Comparison of ENCODE assay signal across 36 cellular contexts in the genomic region with DNA sequence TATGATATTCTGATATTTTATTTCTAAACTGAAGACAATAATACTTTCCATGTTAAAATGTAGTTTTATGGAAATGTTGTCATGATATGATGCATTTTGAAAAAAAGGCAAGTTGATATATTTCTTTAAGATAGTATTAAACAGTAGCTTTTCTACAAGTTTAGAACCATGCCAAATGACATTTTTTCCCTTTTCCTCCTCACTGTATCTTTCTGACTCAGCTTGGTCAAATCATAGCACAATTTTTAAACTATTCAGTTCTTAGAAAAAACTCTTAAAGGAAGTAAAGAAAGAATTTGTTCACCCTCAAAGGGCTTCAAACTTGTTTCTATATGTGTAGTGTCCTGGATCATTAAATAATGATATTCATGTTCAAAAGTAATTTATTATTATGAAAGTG. TPM values are rescaled to one million over a fixed set of nuclear protein-coding genes. Genes with fewer than 3 reads are reported as not detected.
"Had no signal": no experiment of that assay in that cellular context is flagged by ENCODE, and none has a peak within 500 bp of the region (broad histone marks: within the 10 kb centered on the region; RNA-seq: fewer than 3 reads in every experiment).

No MANE protein-coding gene starts in this region.

- H3K4me3 Mint-ChIP-seq: activated B cell treated with CpG ODN at 0.5 μM for 24 hours; activated CD4-positive, alpha-beta memory T cell treated with anti-CD3 and anti-CD28 coated beads for 36 hours; activated CD4-positive, alpha-beta T cell treated with anti-CD3 and anti-CD28 coated beads, Interleukin-2, amount 10 ng/mL, durations not matched to agents 24 days and 14 days; activated CD8-positive, alpha-beta T cell treated with anti-CD3 and anti-CD28 coated beads for 36 hours; activated naive CD4-positive, alpha-beta T cell treated with anti-CD3 and anti-CD28 coated beads for 36 hours; activated naive CD8-positive, alpha-beta T cell treated with anti-CD3 and anti-CD28 coated beads for 36 hours; activated T-cell treated with anti-CD3 and anti-CD28 coated beads, Interleukin-2, amount 50 U/mL, for 4 hours; activated T-cell treated with anti-CD3 and anti-CD28 coated beads, Interleukin-2, amount 50 U/mL, for 72 hours; activated T-helper 1 cell treated with anti-CD3 and anti-CD28 coated beads, Interleukin-12 subunit alpha, Interleukin-12 subunit beta, Interleukin-2, Interleukin-4 antibody, amounts not matched to agents 30 ng/mL and 10 ng/mL and 1 ng/mL, durations not matched to agents 14 hours and 24 hours and 36 hours; activated T-helper 17 cell treated with anti-CD3 and anti-CD28 coated beads, Interleukin-2, amount 50 U/mL, for 72 hours; brain; central memory CD8-positive, alpha-beta T cell; T-helper 1 cell treated with Interleukin-12 subunit alpha and Interleukin-12 subunit beta and Interleukin-4 antibody, amounts not matched to agents 30 μg/mL and 1 μg/mL, for 36 hours; T-helper 2 cell treated with Interferon-gamma antibody and Interleukin-4, amounts not matched to agents 5 μg/mL and 100 μg/mL, for 36 hours had no signal

- H3K9me3 ChIP-seq: ascending aorta had no signal

- H3K27me3 Mint-ChIP-seq: activated B cell treated with CpG ODN at 0.5 μM for 24 hours; activated CD4-positive, alpha-beta memory T cell treated with anti-CD3 and anti-CD28 coated beads for 36 hours; central memory CD8-positive, alpha-beta T cell had no signal

- DNase-seq: activated B cell treated with CpG ODN at 0.5 μM for 24 hours; activated CD4-positive, alpha-beta memory T cell treated with anti-CD3 and anti-CD28 coated beads for 36 hours; activated CD4-positive, alpha-beta T cell treated with anti-CD3 and anti-CD28 coated beads for 4 hours; activated CD4-positive, alpha-beta T cell treated with anti-CD3 and anti-CD28 coated beads, Interleukin-2, amount 50 U/mL, for 1 hour; activated CD4-positive, alpha-beta T cell treated with anti-CD3 and anti-CD28 coated beads, Interleukin-2, amount 50 U/mL, for 4 hours; activated CD4-positive, CD25-positive, alpha-beta regulatory T cell treated with anti-CD3 and anti-CD28 coated beads, Interleukin-2, amount 50 U/mL, for 72 hours; activated CD8-positive, alpha-beta memory T cell treated with anti-CD3 and anti-CD28 coated beads, Interleukin-2, amount 50 U/mL, for 4 hours; activated CD8-positive, alpha-beta T cell treated with anti-CD3 and anti-CD28 coated beads for 36 hours; activated effector memory CD4-positive, alpha-beta T cell treated with anti-CD3 and anti-CD28 coated beads, Interleukin-2, amount 50 U/mL, for 16 hours; activated gamma-delta T cell treated with Interleukin-2 at 50 U/mL for 16 hours; activated naive CD4-positive, alpha-beta T cell; activated naive CD4-positive, alpha-beta T cell treated with anti-CD3 and anti-CD28 coated beads for 36 hours; activated naive CD4-positive, alpha-beta T cell treated with anti-CD3 and anti-CD28 coated beads, Interleukin-2, amount 50 U/mL, for 16 hours; activated naive CD8-positive, alpha-beta T cell treated with anti-CD3 and anti-CD28 coated beads for 36 hours; activated T-cell treated with anti-CD3 and anti-CD28 coated beads for 4 hours; activated T-cell treated with anti-CD3 and anti-CD28 coated beads, Interleukin-2, amount 50 U/mL, for 1 hour; activated T-cell treated with anti-CD3 and anti-CD28 coated beads, Interleukin-2, amount 50 U/mL, for 4 hours; activated T-cell treated with anti-CD3 and anti-CD28 coated beads, Interleukin-2, amount 50 U/mL, for 72 hours; amygdala; anterior cingulate cortex; caudate nucleus; cerebellar nuclear complex; T-helper 1 cell; T-helper 2 cell; T-helper 9 cell had no signal

- H3K9me3 Mint-ChIP-seq: activated B cell treated with CpG ODN at 0.5 μM for 24 hours; activated CD4-positive, alpha-beta memory T cell treated with anti-CD3 and anti-CD28 coated beads for 36 hours; activated CD4-positive, alpha-beta T cell treated with anti-CD3 and anti-CD28 coated beads, Interleukin-2, amount 10 ng/mL, durations not matched to agents 24 days and 14 days; activated CD8-positive, alpha-beta T cell treated with anti-CD3 and anti-CD28 coated beads for 36 hours; activated naive CD4-positive, alpha-beta T cell treated with anti-CD3 and anti-CD28 coated beads for 36 hours; activated naive CD8-positive, alpha-beta T cell treated with anti-CD3 and anti-CD28 coated beads for 36 hours; activated T-cell treated with anti-CD3 and anti-CD28 coated beads, Interleukin-2, amount 50 U/mL, for 4 hours; activated T-cell treated with anti-CD3 and anti-CD28 coated beads, Interleukin-2, amount 50 U/mL, for 72 hours; activated T-helper 1 cell treated with anti-CD3 and anti-CD28 coated beads, Interleukin-12 subunit alpha, Interleukin-12 subunit beta, Interleukin-2, Interleukin-4 antibody, amounts not matched to agents 30 ng/mL and 10 ng/mL and 1 ng/mL, durations not matched to agents 14 hours and 24 hours and 36 hours; T-helper 1 cell treated with Interleukin-12 subunit alpha and Interleukin-12 subunit beta and Interleukin-4 antibody, amounts not matched to agents 30 μg/mL and 1 μg/mL, for 36 hours; T-helper 2 cell treated with Interferon-gamma antibody and Interleukin-4, amounts not matched to agents 5 μg/mL and 100 μg/mL, for 36 hours had no signal

- H3K4me3 ChIP-seq: ascending aorta, cardiac muscle cell had no signal

- H3K36me3 ChIP-seq: ascending aorta, cardiac muscle cell had no signal

- H3K4me1 Mint-ChIP-seq: activated T-helper 17 cell treated with anti-CD3 and anti-CD28 coated beads, Interleukin-2, amount 50 U/mL, for 72 hours; central memory CD8-positive, alpha-beta T cell had no signal

- H3K27ac ChIP-seq: ascending aorta, cardiac muscle cell, VCaP had no signal

- H3K27me3 ChIP-seq: ascending aorta, cardiac muscle cell had no signal

- H3K27ac Mint-ChIP-seq: activated B cell treated with CpG ODN at 0.5 μM for 24 hours; activated CD4-positive, alpha-beta memory T cell treated with anti-CD3 and anti-CD28 coated beads for 36 hours; activated CD4-positive, alpha-beta T cell treated with anti-CD3 and anti-CD28 coated beads, Interleukin-2, amount 10 ng/mL, durations not matched to agents 24 days and 14 days; activated CD8-positive, alpha-beta T cell treated with anti-CD3 and anti-CD28 coated beads for 36 hours; activated naive CD4-positive, alpha-beta T cell treated with anti-CD3 and anti-CD28 coated beads for 36 hours; activated naive CD4-positive, alpha-beta T cell treated with anti-CD3 and anti-CD28 coated beads, Interleukin-2, amount 50 U/mL, for 72 hours; activated naive CD8-positive, alpha-beta T cell treated with anti-CD3 and anti-CD28 coated beads for 36 hours; activated T-cell treated with anti-CD3 and anti-CD28 coated beads, Interleukin-2, amount 50 U/mL, for 72 hours; activated T-helper 1 cell treated with anti-CD3 and anti-CD28 coated beads, Interleukin-12 subunit alpha, Interleukin-12 subunit beta, Interleukin-2, Interleukin-4 antibody, amounts not matched to agents 30 ng/mL and 10 ng/mL and 1 ng/mL, durations not matched to agents 14 hours and 24 hours and 36 hours; activated T-helper 17 cell treated with anti-CD3 and anti-CD28 coated beads, Interleukin-2, amount 50 U/mL, for 72 hours; brain; T-helper 1 cell treated with Interleukin-12 subunit alpha and Interleukin-12 subunit beta and Interleukin-4 antibody, amounts not matched to agents 30 μg/mL and 1 μg/mL, for 36 hours; T-helper 2 cell treated with Interferon-gamma antibody and Interleukin-4, amounts not matched to agents 5 μg/mL and 100 μg/mL, for 36 hours had no signal

- ATAC-seq: activated CD8-positive, alpha-beta T cell treated with anti-CD3 and anti-CD28 coated beads for 36 hours; activated naive CD4-positive, alpha-beta T cell treated with anti-CD3 and anti-CD28 coated beads, Interleukin-2, amount 50 U/mL, for 72 hours; activated T-cell treated with anti-CD3 and anti-CD28 coated beads, Interleukin-2, amount 50 U/mL, for 4 hours; activated T-cell treated with anti-CD3 and anti-CD28 coated beads, Interleukin-2, amount 50 U/mL, for 72 hours; activated T-helper 17 cell treated with anti-CD3 and anti-CD28 coated beads, Interleukin-2, amount 50 U/mL, for 72 hours had no signal

- H3K36me3 Mint-ChIP-seq: activated CD4-positive, alpha-beta memory T cell treated with anti-CD3 and anti-CD28 coated beads for 36 hours; activated naive CD4-positive, alpha-beta T cell treated with anti-CD3 and anti-CD28 coated beads, Interleukin-2, amount 50 U/mL, for 72 hours; activated naive CD8-positive, alpha-beta T cell treated with anti-CD3 and anti-CD28 coated beads for 36 hours; brain had no signal

RNA-seq across cellular contexts. Expression of a gene that starts 46.0 kb away (rescaled TPM):
- total RNA-seq: activated CD4-positive, alpha-beta memory T cell treated with anti-CD3 and anti-CD28 coated beads for 36 hours; activated CD4-positive, alpha-beta T cell treated with anti-CD3 and anti-CD28 coated beads, Interleukin-2, amount 10 ng/mL, durations not matched to agents 24 days and 14 days; activated naive CD4-positive, alpha-beta T cell treated with anti-CD3 and anti-CD28 coated beads, Interleukin-2, amount 50 U/mL, for 72 hours; activated T-helper 17 cell treated with anti-CD3 and anti-CD28 coated beads, Interleukin-2, amount 50 U/mL, for 72 hours had no signal
